ENCODE assay signal across 8 cellular contexts in the genomic region with DNA sequence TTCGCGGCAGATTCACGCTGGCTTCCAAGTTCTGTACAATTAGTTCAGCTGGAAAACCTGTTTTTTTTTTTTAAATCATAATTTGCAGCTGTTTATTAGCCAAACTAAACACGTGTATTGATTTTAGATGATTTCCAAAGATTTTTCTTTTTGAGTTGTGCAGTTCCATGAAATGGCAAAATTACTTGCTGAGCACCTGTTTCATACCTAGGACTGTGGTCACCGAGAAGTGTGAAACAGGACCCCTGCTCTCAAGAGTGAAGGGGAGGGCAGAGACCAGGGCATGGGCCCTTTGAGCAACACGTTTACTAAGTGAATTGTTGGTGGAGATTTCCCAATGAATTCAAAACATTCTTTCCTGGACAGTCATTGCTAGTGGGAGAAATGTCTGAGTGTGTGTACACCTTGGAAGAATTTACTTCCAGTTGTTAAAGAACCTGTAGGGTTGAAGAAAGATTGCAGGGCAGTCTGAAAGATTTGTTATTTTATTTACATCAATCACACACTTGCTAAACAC. TPM values are rescaled to one million over a fixed set of nuclear protein-coding genes. Genes with fewer than 3 reads are reported as not detected.
DNase-seq lines count a peak whose midpoint lies in the region; ATAC-seq and TF ChIP-seq lines count a peak whose summit lies in the region.

No MANE protein-coding gene starts in this region.

- peak overlapping the region; percentile 80 to 97 (median 86) for H3K4me3 ChIP-seq in esophagus squamous epithelium

- no peak for DNase-seq in activated naive CD4-positive, alpha-beta T cell treated with anti-CD3 and anti-CD28 coated beads, Interleukin-2, amount 50 U/mL, for 16 hours
- DNase-seq in esophagus squamous epithelium (lab: John Stamatoyannopoulos, UW): no peak
- DNase-seq in osteocyte (ENCODE audit: extremely low spot score, unreplicated experiment): no peak
- no peak for DNase-seq in activated gamma-delta T cell (lab: John Stamatoyannopoulos, UW)

- no peaks in the 10 kb centered on the region for H3K36me3 Mint-ChIP-seq in activated naive CD4-positive, alpha-beta T cell treated with anti-CD3 and anti-CD28 coated beads, Interleukin-2, amount 50 U/mL, for 24 hours
- peaks cover 2% of the 10 kb centered on the region for H3K36me3 Mint-ChIP-seq in osteocyte (ENCODE audit: unreplicated experiment)

- H3K27ac ChIP-seq in esophagus squamous epithelium: peak overlapping the region; percentile 95 to 99 (median 96)

- ATAC-seq in SK-N-SH treated with all-trans-retinoic acid at 6 μM for 48 hours (peak; percentile 49), HG03520 (IDR thresholded peaks at IDR 0.05; ENCODE audit: unreplicated experiment) (no peak), HG02870 (IDR thresholded peaks at IDR 0.05; ENCODE audit: unreplicated experiment) (no peak)

- H3K4me1 Mint-ChIP-seq in activated naive CD4-positive, alpha-beta T cell treated with anti-CD3 and anti-CD28 coated beads, Interleukin-2, amount 50 U/mL, for 24 hours: peaks cover 28% of the 10 kb centered on the region
- peaks cover 28% of the 10 kb centered on the region for H3K4me1 Mint-ChIP-seq in osteocyte (ENCODE audit: unreplicated experiment)

- H3K36me3 ChIP-seq in esophagus squamous epithelium: no peaks in the 10 kb centered on the region

- WGBS in esophagus squamous epithelium, 2 donors: 2 to 3% methylated on average over 6 of the region's 6 CpGs

- no peak for TF ChIP-seq POLR2A in esophagus squamous epithelium (IDR thresholded peaks at IDR 0.05)

- no peaks in the 10 kb centered on the region for H3K27me3 ChIP-seq in esophagus squamous epithelium

- peak overlapping the region; percentile 78 for H3K4me3 Mint-ChIP-seq in activated naive CD4-positive, alpha-beta T cell treated with anti-CD3 and anti-CD28 coated beads, Interleukin-2, amount 50 U/mL, for 24 hours
- H3K4me3 Mint-ChIP-seq in osteocyte (ENCODE audit: unreplicated experiment): peak overlapping the region; percentile 79

- no peaks in the 10 kb centered on the region for H3K9me3 ChIP-seq in esophagus squamous epithelium

- peaks cover 0 to 57% (median 0%) of the 10 kb centered on the region in 3 donors for H3K4me1 ChIP-seq in esophagus squamous epithelium

- no peaks in the 10 kb centered on the region for H3K27me3 Mint-ChIP-seq in activated naive CD4-positive, alpha-beta T cell treated with anti-CD3 and anti-CD28 coated beads, Interleukin-2, amount 50 U/mL, for 24 hours
- no peaks in the 10 kb centered on the region for H3K27me3 Mint-ChIP-seq in osteocyte (ENCODE audit: unreplicated experiment)

- no peak overlapping the region for H3K27ac Mint-ChIP-seq in activated naive CD4-positive, alpha-beta T cell treated with anti-CD3 and anti-CD28 coated beads, Interleukin-2, amount 50 U/mL, for 24 hours
- peak overlapping the region; percentile 71 for H3K27ac Mint-ChIP-seq in osteocyte (ENCODE audit: unreplicated experiment)

- TF ChIP-seq CTCF in esophagus squamous epithelium (IDR thresholded peaks at IDR 0.05) (no peak), osteocyte (IDR thresholded peaks at IDR 0.05) (no peak)

- no peaks in the 10 kb centered on the region for H3K9me3 Mint-ChIP-seq in activated naive CD4-positive, alpha-beta T cell treated with anti-CD3 and anti-CD28 coated beads, Interleukin-2, amount 50 U/mL, for 24 hours
- H3K9me3 Mint-ChIP-seq in osteocyte (ENCODE audit: unreplicated experiment): no peaks in the 10 kb centered on the region

- intact Hi-C loops in esophagus squamous epithelium (cut with DNase I): no loop called here

TF ChIP-seq in SK-N-SH treated with all-trans-retinoic acid at 6 μM for 48 hours, 23 proteins besides CTCF, POLR2A, EP300 and RAD21:
- no peak for TF ChIP-seq ZNF8 (CRISPR knock-in tag; IDR thresholded peaks at IDR 0.05)
- TF ChIP-seq CSDC2 (CRISPR knock-in tag; IDR thresholded peaks at IDR 0.05): no peak
- TF ChIP-seq TCF4 (CRISPR knock-in tag; IDR thresholded peaks at IDR 0.05; ENCODE audit: borderline replicate concordance): no peak
- TF ChIP-seq ESRRG (CRISPR knock-in tag; IDR thresholded peaks at IDR 0.05): no peak
- TF ChIP-seq ZC3H10 (CRISPR knock-in tag; IDR thresholded peaks at IDR 0.05): no peak
- TF ChIP-seq, protein P1, sequence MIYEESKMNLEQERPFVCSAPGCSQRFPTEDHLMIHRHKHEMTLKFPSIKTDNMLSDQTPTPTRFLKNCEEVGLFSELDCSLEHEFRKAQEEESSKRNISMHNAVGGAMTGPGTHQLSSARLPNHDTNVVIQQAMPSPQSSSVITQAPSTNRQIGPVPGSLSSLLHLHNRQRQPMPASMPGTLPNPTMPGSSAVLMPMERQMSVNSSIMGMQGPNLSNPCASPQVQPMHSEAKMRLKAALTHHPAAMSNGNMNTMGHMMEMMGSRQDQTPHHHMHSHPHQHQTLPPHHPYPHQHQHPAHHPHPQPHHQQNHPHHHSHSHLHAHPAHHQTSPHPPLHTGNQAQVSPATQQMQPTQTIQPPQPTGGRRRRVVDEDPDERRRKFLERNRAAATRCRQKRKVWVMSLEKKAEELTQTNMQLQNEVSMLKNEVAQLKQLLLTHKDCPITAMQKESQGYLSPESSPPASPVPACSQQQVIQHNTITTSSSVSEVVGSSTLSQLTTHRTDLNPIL (CRISPR knock-in tag; IDR thresholded peaks at IDR 0.05; ENCODE audit: low read depth): no peak
- no peak for TF ChIP-seq PPARA (CRISPR knock-in tag; IDR thresholded peaks at IDR 0.05; ENCODE audit: borderline replicate concordance)
- TF ChIP-seq TOX (CRISPR knock-in tag; IDR thresholded peaks at IDR 0.05; ENCODE audit: borderline replicate concordance): no peak
- no peak for TF ChIP-seq ZNF70 (CRISPR knock-in tag; IDR thresholded peaks at IDR 0.05)
- TF ChIP-seq, protein P2, sequence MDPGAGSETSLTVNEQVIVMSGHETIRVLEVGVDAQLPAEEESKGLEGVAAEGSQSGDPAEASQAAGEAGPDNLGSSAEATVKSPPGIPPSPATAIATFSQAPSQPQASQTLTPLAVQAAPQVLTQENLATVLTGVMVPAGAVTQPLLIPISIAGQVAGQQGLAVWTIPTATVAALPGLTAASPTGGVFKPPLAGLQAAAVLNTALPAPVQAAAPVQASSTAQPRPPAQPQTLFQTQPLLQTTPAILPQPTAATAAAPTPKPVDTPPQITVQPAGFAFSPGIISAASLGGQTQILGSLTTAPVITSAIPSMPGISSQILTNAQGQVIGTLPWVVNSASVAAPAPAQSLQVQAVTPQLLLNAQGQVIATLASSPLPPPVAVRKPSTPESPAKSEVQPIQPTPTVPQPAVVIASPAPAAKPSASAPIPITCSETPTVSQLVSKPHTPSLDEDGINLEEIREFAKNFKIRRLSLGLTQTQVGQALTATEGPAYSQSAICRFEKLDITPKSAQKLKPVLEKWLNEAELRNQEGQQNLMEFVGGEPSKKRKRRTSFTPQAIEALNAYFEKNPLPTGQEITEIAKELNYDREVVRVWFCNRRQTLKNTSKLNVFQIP (CRISPR knock-in tag; IDR thresholded peaks at IDR 0.05; ENCODE audit: borderline replicate concordance, low read depth): no peak
- no peak for TF ChIP-seq GLIS3 (CRISPR knock-in tag; IDR thresholded peaks at IDR 0.05)

RNA-seq across cellular contexts. Expression of a gene that starts 0.7 kb away (rescaled TPM):
- total RNA-seq in esophagus squamous epithelium (10 to 100 TPM; 24.4 to 35.3 (median 28.6) TPM), osteocyte (7.0 and 10.2 TPM in 2 replicates)
